In genomic region chr6:160697826-160698225, GRCh38 we compare ENCODE assay signal across 39 cellular contexts. TPM values are rescaled to one million over a fixed set of nuclear protein-coding genes. Genes with fewer than 3 reads are reported as not detected.
"Had no signal": no experiment of that assay in that cellular context is flagged by ENCODE, and none has a peak within 500 bp of the region (broad histone marks: within the 10 kb centered on the region; RNA-seq: fewer than 3 reads in every experiment).

No MANE protein-coding gene starts in this region.

- H3K4me3 Mint-ChIP-seq: activated B cell treated with CpG ODN at 0.5 μM for 24 hours; activated CD4-positive, alpha-beta memory T cell treated with anti-CD3 and anti-CD28 coated beads for 36 hours; activated CD4-positive, alpha-beta T cell treated with anti-CD3 and anti-CD28 coated beads, Interleukin-2, amount 10 ng/mL, durations not matched to agents 24 days and 14 days; activated CD8-positive, alpha-beta T cell treated with anti-CD3 and anti-CD28 coated beads for 36 hours; activated naive CD4-positive, alpha-beta T cell treated with anti-CD3 and anti-CD28 coated beads for 36 hours; activated naive CD8-positive, alpha-beta T cell treated with anti-CD3 and anti-CD28 coated beads for 36 hours; activated T-cell treated with anti-CD3 and anti-CD28 coated beads, Interleukin-2, amount 50 U/mL, for 4 hours; activated T-cell treated with anti-CD3 and anti-CD28 coated beads, Interleukin-2, amount 50 U/mL, for 72 hours; activated T-helper 1 cell treated with anti-CD3 and anti-CD28 coated beads, Interleukin-12 subunit alpha, Interleukin-12 subunit beta, Interleukin-2, Interleukin-4 antibody, amounts not matched to agents 30 ng/mL and 10 ng/mL and 1 ng/mL, durations not matched to agents 14 hours and 24 hours and 36 hours; activated T-helper 17 cell treated with anti-CD3 and anti-CD28 coated beads, Interleukin-2, amount 50 U/mL, for 72 hours; T-helper 1 cell treated with Interleukin-12 subunit alpha and Interleukin-12 subunit beta and Interleukin-4 antibody, amounts not matched to agents 30 μg/mL and 1 μg/mL, for 36 hours; T-helper 2 cell treated with Interferon-gamma antibody and Interleukin-4, amounts not matched to agents 5 μg/mL and 100 μg/mL, for 36 hours had no signal

- H3K9me3 ChIP-seq: adrenal gland, body of pancreas, breast epithelium had no signal

- H3K36me3 ChIP-seq: adrenal gland, brain microvascular endothelial cell, breast epithelium had no signal

- H3K27me3 ChIP-seq: adrenal gland, body of pancreas, brain microvascular endothelial cell, breast epithelium had no signal

- H3K27ac Mint-ChIP-seq: activated B cell treated with CpG ODN at 0.5 μM for 24 hours; activated CD4-positive, alpha-beta memory T cell treated with anti-CD3 and anti-CD28 coated beads for 36 hours; activated CD4-positive, alpha-beta T cell treated with anti-CD3 and anti-CD28 coated beads, Interleukin-2, amount 10 ng/mL, durations not matched to agents 24 days and 14 days; activated CD8-positive, alpha-beta T cell treated with anti-CD3 and anti-CD28 coated beads for 36 hours; activated naive CD4-positive, alpha-beta T cell treated with anti-CD3 and anti-CD28 coated beads for 36 hours; activated naive CD4-positive, alpha-beta T cell treated with anti-CD3 and anti-CD28 coated beads, Interleukin-2, amount 50 U/mL, for 72 hours; activated naive CD8-positive, alpha-beta T cell treated with anti-CD3 and anti-CD28 coated beads for 36 hours; activated T-cell treated with anti-CD3 and anti-CD28 coated beads, Interleukin-2, amount 50 U/mL, for 72 hours; activated T-helper 1 cell treated with anti-CD3 and anti-CD28 coated beads, Interleukin-12 subunit alpha, Interleukin-12 subunit beta, Interleukin-2, Interleukin-4 antibody, amounts not matched to agents 30 ng/mL and 10 ng/mL and 1 ng/mL, durations not matched to agents 14 hours and 24 hours and 36 hours; activated T-helper 17 cell treated with anti-CD3 and anti-CD28 coated beads, Interleukin-2, amount 50 U/mL, for 72 hours; T-helper 1 cell treated with Interleukin-12 subunit alpha and Interleukin-12 subunit beta and Interleukin-4 antibody, amounts not matched to agents 30 μg/mL and 1 μg/mL, for 36 hours; T-helper 2 cell treated with Interferon-gamma antibody and Interleukin-4, amounts not matched to agents 5 μg/mL and 100 μg/mL, for 36 hours had no signal

- DNase-seq: activated B cell treated with CpG ODN at 0.5 μM for 24 hours; activated CD4-positive, alpha-beta memory T cell treated with anti-CD3 and anti-CD28 coated beads for 36 hours; activated CD4-positive, alpha-beta T cell treated with anti-CD3 and anti-CD28 coated beads for 4 hours; activated CD4-positive, alpha-beta T cell treated with anti-CD3 and anti-CD28 coated beads, Interleukin-2, amount 10 ng/mL, durations not matched to agents 24 days and 14 days; activated CD4-positive, alpha-beta T cell treated with anti-CD3 and anti-CD28 coated beads, Interleukin-2, amount 50 U/mL, for 1 hour; activated CD4-positive, alpha-beta T cell treated with anti-CD3 and anti-CD28 coated beads, Interleukin-2, amount 50 U/mL, for 4 hours; activated CD4-positive, CD25-positive, alpha-beta regulatory T cell treated with anti-CD3 and anti-CD28 coated beads, Interleukin-2, amount 50 U/mL, for 72 hours; activated CD8-positive, alpha-beta memory T cell treated with anti-CD3 and anti-CD28 coated beads, Interleukin-2, amount 50 U/mL, for 4 hours; activated CD8-positive, alpha-beta T cell treated with anti-CD3 and anti-CD28 coated beads for 36 hours; activated effector memory CD4-positive, alpha-beta T cell treated with anti-CD3 and anti-CD28 coated beads, Interleukin-2, amount 50 U/mL, for 16 hours; activated gamma-delta T cell treated with Interleukin-2 at 50 U/mL for 16 hours; activated naive CD4-positive, alpha-beta T cell; activated naive CD4-positive, alpha-beta T cell treated with anti-CD3 and anti-CD28 coated beads for 36 hours; activated naive CD4-positive, alpha-beta T cell treated with anti-CD3 and anti-CD28 coated beads, Interleukin-2, amount 50 U/mL, for 16 hours; activated naive CD8-positive, alpha-beta T cell treated with anti-CD3 and anti-CD28 coated beads for 36 hours; activated T-cell treated with anti-CD3 and anti-CD28 coated beads for 4 hours; activated T-cell treated with anti-CD3 and anti-CD28 coated beads, Interleukin-2, amount 50 U/mL, for 1 hour; activated T-cell treated with anti-CD3 and anti-CD28 coated beads, Interleukin-2, amount 50 U/mL, for 4 hours; activated T-cell treated with anti-CD3 and anti-CD28 coated beads, Interleukin-2, amount 50 U/mL, for 72 hours; adrenal gland; amniotic stem cell; aorta; body of pancreas; brain microvascular endothelial cell; central memory CD4-positive, alpha-beta T cell; T-helper 1 cell; T-helper 2 cell; T-helper 9 cell had no signal

- H3K27me3 Mint-ChIP-seq: activated CD4-positive, alpha-beta T cell treated with anti-CD3 and anti-CD28 coated beads, Interleukin-2, amount 10 ng/mL, durations not matched to agents 24 days and 14 days had no signal

- H3K4me1 ChIP-seq: adrenal gland, body of pancreas, breast epithelium had no signal

- H3K36me3 Mint-ChIP-seq: activated CD4-positive, alpha-beta memory T cell treated with anti-CD3 and anti-CD28 coated beads for 36 hours; activated naive CD4-positive, alpha-beta T cell treated with anti-CD3 and anti-CD28 coated beads, Interleukin-2, amount 50 U/mL, for 72 hours; activated naive CD8-positive, alpha-beta T cell treated with anti-CD3 and anti-CD28 coated beads for 36 hours had no signal

- H3K4me3 ChIP-seq: adrenal gland, body of pancreas, breast epithelium had no signal

- ATAC-seq: activated CD8-positive, alpha-beta T cell treated with anti-CD3 and anti-CD28 coated beads for 36 hours; activated naive CD4-positive, alpha-beta T cell treated with anti-CD3 and anti-CD28 coated beads, Interleukin-2, amount 50 U/mL, for 72 hours; activated T-cell treated with anti-CD3 and anti-CD28 coated beads, Interleukin-2, amount 50 U/mL, for 4 hours; activated T-cell treated with anti-CD3 and anti-CD28 coated beads, Interleukin-2, amount 50 U/mL, for 72 hours; activated T-helper 17 cell treated with anti-CD3 and anti-CD28 coated beads, Interleukin-2, amount 50 U/mL, for 72 hours; body of pancreas had no signal

- H3K27ac ChIP-seq: adrenal gland, body of pancreas, brain microvascular endothelial cell, breast epithelium, VCaP had no signal

- H3K4me1 Mint-ChIP-seq: activated B cell treated with CpG ODN at 0.5 μM for 24 hours; activated CD4-positive, alpha-beta T cell treated with anti-CD3 and anti-CD28 coated beads, Interleukin-2, amount 10 ng/mL, durations not matched to agents 24 days and 14 days; activated naive CD8-positive, alpha-beta T cell treated with anti-CD3 and anti-CD28 coated beads for 36 hours; activated T-helper 17 cell treated with anti-CD3 and anti-CD28 coated beads, Interleukin-2, amount 50 U/mL, for 72 hours had no signal

- FAIRE-seq: astrocyte, TTC549 had no signal

- H3K9me3 Mint-ChIP-seq: activated B cell treated with CpG ODN at 0.5 μM for 24 hours; activated CD4-positive, alpha-beta memory T cell treated with anti-CD3 and anti-CD28 coated beads for 36 hours; activated CD4-positive, alpha-beta T cell treated with anti-CD3 and anti-CD28 coated beads, Interleukin-2, amount 10 ng/mL, durations not matched to agents 24 days and 14 days; activated CD8-positive, alpha-beta T cell treated with anti-CD3 and anti-CD28 coated beads for 36 hours; activated naive CD4-positive, alpha-beta T cell treated with anti-CD3 and anti-CD28 coated beads for 36 hours; activated naive CD8-positive, alpha-beta T cell treated with anti-CD3 and anti-CD28 coated beads for 36 hours; activated T-cell treated with anti-CD3 and anti-CD28 coated beads, Interleukin-2, amount 50 U/mL, for 4 hours; activated T-helper 1 cell treated with anti-CD3 and anti-CD28 coated beads, Interleukin-12 subunit alpha, Interleukin-12 subunit beta, Interleukin-2, Interleukin-4 antibody, amounts not matched to agents 30 ng/mL and 10 ng/mL and 1 ng/mL, durations not matched to agents 14 hours and 24 hours and 36 hours; T-helper 1 cell treated with Interleukin-12 subunit alpha and Interleukin-12 subunit beta and Interleukin-4 antibody, amounts not matched to agents 30 μg/mL and 1 μg/mL, for 36 hours; T-helper 2 cell treated with Interferon-gamma antibody and Interleukin-4, amounts not matched to agents 5 μg/mL and 100 μg/mL, for 36 hours had no signal

RNA-seq across cellular contexts. Expression of gene PLG, which starts 4.2 kb away (rescaled TPM):
- total RNA-seq: activated CD4-positive, alpha-beta memory T cell treated with anti-CD3 and anti-CD28 coated beads for 36 hours; activated CD8-positive, alpha-beta memory T cell treated with anti-CD3 and anti-CD28 coated beads for 36 hours; activated CD8-positive, alpha-beta T cell treated with anti-CD3 and anti-CD28 coated beads for 36 hours; activated naive CD4-positive, alpha-beta T cell treated with anti-CD3 and anti-CD28 coated beads for 36 hours; activated naive CD4-positive, alpha-beta T cell treated with anti-CD3 and anti-CD28 coated beads, Interleukin-2, amount 50 U/mL, for 72 hours; activated naive CD8-positive, alpha-beta T cell treated with anti-CD3 and anti-CD28 coated beads for 36 hours; activated T-helper 17 cell treated with anti-CD3 and anti-CD28 coated beads, Interleukin-2, amount 50 U/mL, for 72 hours; aorta; body of pancreas; breast epithelium; cardiac septum had no signal

RNA-seq across cellular contexts. Expression of gene LPA, which starts 33.8 kb away (rescaled TPM):
- total RNA-seq: activated B cell treated with CpG ODN at 0.5 μM for 24 hours; activated CD4-positive, alpha-beta memory T cell treated with anti-CD3 and anti-CD28 coated beads for 36 hours; activated CD4-positive, alpha-beta T cell treated with anti-CD3 and anti-CD28 coated beads, Interleukin-2, amount 10 ng/mL, durations not matched to agents 24 days and 14 days; activated CD8-positive, alpha-beta memory T cell treated with anti-CD3 and anti-CD28 coated beads for 36 hours; activated CD8-positive, alpha-beta T cell treated with anti-CD3 and anti-CD28 coated beads for 36 hours; activated naive CD4-positive, alpha-beta T cell treated with anti-CD3 and anti-CD28 coated beads for 36 hours; activated naive CD4-positive, alpha-beta T cell treated with anti-CD3 and anti-CD28 coated beads, Interleukin-2, amount 50 U/mL, for 72 hours; activated naive CD8-positive, alpha-beta T cell treated with anti-CD3 and anti-CD28 coated beads for 36 hours; activated T-cell treated with anti-CD3 and anti-CD28 coated beads, Interleukin-2, amount 50 U/mL, for 72 hours; activated T-helper 1 cell treated with anti-CD3 and anti-CD28 coated beads, Interleukin-12 subunit alpha, Interleukin-12 subunit beta, Interleukin-2, Interleukin-4 antibody, amounts not matched to agents 30 ng/mL and 10 ng/mL and 1 ng/mL, durations not matched to agents 14 hours and 24 hours and 36 hours; activated T-helper 17 cell treated with anti-CD3 and anti-CD28 coated beads, Interleukin-2, amount 50 U/mL, for 72 hours; aorta; astrocyte; cardiac septum had no signal
- polyA plus RNA-seq: aorta had no signal
